Comparison of ENCODE assay signal across 1 cellular context in the genomic region with DNA sequence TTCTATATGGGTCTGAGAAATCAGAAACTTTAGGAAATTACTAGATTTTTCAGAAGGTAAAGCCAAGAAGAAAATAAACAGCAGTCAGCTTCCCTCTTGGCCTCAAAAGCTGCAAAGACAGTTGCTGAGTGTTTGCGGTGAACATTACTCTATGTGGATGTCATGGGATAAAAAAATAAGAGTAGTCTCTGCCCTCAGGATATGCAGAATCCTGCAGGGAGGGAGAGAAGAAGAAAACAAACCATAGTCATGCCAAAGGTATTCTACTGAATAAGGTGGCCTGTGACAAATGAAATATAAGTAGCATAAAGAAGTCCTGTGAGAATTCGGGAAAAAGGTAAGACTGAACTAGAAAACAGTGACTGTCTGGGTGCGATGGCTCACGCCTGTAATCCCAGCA.
A peak's percentile ranks its signal among the peaks of the same experiment; 100 is the strongest.
TF ChIP-seq lines count a peak whose summit lies in the region.

No MANE protein-coding gene starts in this region.

TF ChIP-seq in IMR-90, 13 proteins besides CTCF, POLR2A, EP300 and RAD21:
- TF ChIP-seq MAZ (IDR thresholded peaks at IDR 0.05; ENCODE audit: borderline replicate concordance, low read depth, low read length) = no peak
- peak; percentile 25; the same call in 1 of the 2 replicates for TF ChIP-seq MAFK (IDR thresholded peaks at IDR 0.05; ENCODE audit: low read depth, low read length)
